18 cellular contexts compared by ENCODE assay signal in the genomic region with DNA sequence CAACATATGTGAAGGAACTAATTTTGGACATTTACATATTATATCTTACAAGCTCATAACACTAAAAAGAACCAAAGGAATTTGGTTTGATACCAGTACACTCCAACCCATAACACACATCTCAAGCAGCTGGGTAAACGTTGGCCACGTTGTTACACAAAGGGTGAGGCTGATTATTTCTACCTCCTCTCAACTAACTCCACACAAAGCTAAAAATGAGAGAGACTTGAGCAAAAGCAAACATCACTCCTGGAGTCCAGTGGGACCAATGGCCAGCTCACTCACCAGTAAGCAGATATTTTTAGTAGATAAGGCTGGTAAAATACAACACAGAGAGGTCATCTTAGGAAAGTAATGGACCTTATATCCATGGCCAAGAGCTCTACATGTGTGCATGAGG.
DNase-seq lines count a peak whose midpoint lies in the region; ATAC-seq, FAIRE-seq and TF ChIP-seq lines count a peak whose summit lies in the region.
"Had no signal": no experiment of that assay in that cellular context is flagged by ENCODE, and none has a peak within 500 bp of the region (broad histone marks: within the 10 kb centered on the region; RNA-seq: fewer than 3 reads in every experiment).

No MANE protein-coding gene starts in this region.

- no peaks in the 10 kb centered on the region for H3K9me2 ChIP-seq in PC-3 (replicated peaks; ENCODE audit: low read length)
- H3K9me2 ChIP-seq: SK-N-SH had no signal

- TF ChIP-seq RAD21 in HepG2 (CRISPR knock-in tag; IDR thresholded peaks at IDR 0.05) = no peak

- H3K36me3 ChIP-seq in HepG2 (replicated peaks in 1 of 2; ENCODE audit: control insufficient read depth in 1 of 2, insufficient read depth in 2 of 2, low read length in 2 of 2) = no peaks in the 10 kb centered on the region
- no peaks in the 10 kb centered on the region for H3K36me3 ChIP-seq in right lobe of liver
- H3K36me3 ChIP-seq in left lung = no peaks in the 10 kb centered on the region
- H3K36me3 ChIP-seq in upper lobe of right lung = no peaks in the 10 kb centered on the region
- no peaks in the 10 kb centered on the region for H3K36me3 ChIP-seq in PC-3 (ENCODE audit: low read depth, low read length)

- no peaks in the 10 kb centered on the region for H3K27me3 ChIP-seq in HepG2 (ENCODE audit: control insufficient read depth in 1 of 2, insufficient read depth in 2 of 2, low read length in 2 of 2)
- H3K27me3 ChIP-seq in right lobe of liver = no peaks in the 10 kb centered on the region
- H3K27me3 ChIP-seq in left lung = no peaks in the 10 kb centered on the region
- H3K27me3 ChIP-seq in upper lobe of right lung = no peaks in the 10 kb centered on the region
- no peaks in the 10 kb centered on the region for H3K27me3 ChIP-seq in PC-3 (ENCODE audit: low read length)
- H3K27me3 ChIP-seq in right cardiac atrium (ENCODE audit: control insufficient read depth, insufficient read depth) = no peaks in the 10 kb centered on the region

- CTCF ChIA-PET in HepG2 (lab: Yijun Ruan, JAX; ENCODE audit: low intra/inter-chr PET ratio, low total read pairs) (no interaction called here), PC-3 (lab: Charles Lee) (no interaction called here)

- POLR2A ChIA-PET in HepG2 (lab: Yijun Ruan, JAX) = no interaction called here
- POLR2A ChIA-PET in PC-3 (lab: Charles Lee; ENCODE audit: unreplicated experiment) = no interaction called here

- no peaks in the 10 kb centered on the region for H3F3A ChIP-seq in PC-3 (ENCODE audit: low read length, unreplicated experiment)

- WGBS in HepG2 (ENCODE audit: low lambda C conversion rate) = 2% methylated on average over 2 of the region's 2 CpGs
- WGBS in right lobe of liver (ENCODE audit: insufficient coverage, low coverage, low lambda C conversion rate, missing lambda C conversion rate) = 22% methylated on average over 2 of the region's 2 CpGs
- WGBS in right cardiac atrium = 36% methylated on average over 2 of the region's 2 CpGs

- H3K4me1 ChIP-seq in HepG2 (ENCODE audit: insufficient read depth, low read length) (peaks cover 46% of the 10 kb centered on the region), right lobe of liver (peaks cover 0 to 3% (median 0%) of the 10 kb centered on the region in 4 donors), left lung (no peaks in the 10 kb centered on the region), upper lobe of right lung (no peaks in the 10 kb centered on the region), PC-3 (ENCODE audit: insufficient read depth, low read length) (no peaks in the 10 kb centered on the region), right cardiac atrium (ENCODE audit: control insufficient read depth, insufficient read depth, low read length) (no peaks in the 10 kb centered on the region)

- TF ChIP-seq EP300 in HepG2 (IDR thresholded peaks at IDR 0.05; ENCODE audit: low read depth in 2 of 2, low read length in 2 of 2) (no peak), HepG2 (CRISPR knock-in tag; IDR thresholded peaks at IDR 0.05; ENCODE audit: borderline replicate concordance) (no peak)

- DNase-seq in HepG2 (ENCODE audit: low spot score) = peak; percentile 38
- DNase-seq in right lobe of liver = no peak
- peak; percentile 69 for DNase-seq in NCI-H774 (lab: John Stamatoyannopoulos, UW)
- no peak for DNase-seq in left lung
- no peak for DNase-seq in upper lobe of right lung
- no peak for DNase-seq in NCI-H1105 (lab: John Stamatoyannopoulos, UW)
- no peak for DNase-seq in PC-3
- no peak for DNase-seq in right cardiac atrium
- DNase-seq: DMS79 treated with DMSO at 0.1 percent for 48 hours, KBM-7, MM.1S, NCI-H1048, NCI-H1694, NCI-H82, Right ventricle myocardium superior, SK-N-SH had no signal

- BruUV-seq in HepG2 (replicated peaks; lab: Mats Ljungman, UMichigan) (no TSS peak), PC-3 (replicated peaks; lab: Mats Ljungman, UMichigan) (no TSS peak)

- no peak overlapping the region for H3K9ac ChIP-seq in HepG2 (ENCODE audit: insufficient read depth, low read depth, low read length)
- no peak overlapping the region for H3K9ac ChIP-seq in PC-3 (ENCODE audit: low read length)
- H3K9ac ChIP-seq: SK-N-SH had no signal

- H3K4me3 ChIP-seq in HepG2 (replicated peaks in 1 of 3; ENCODE audit: insufficient read depth in 1 of 3, low read depth in 2 of 3, low read length in 3 of 3) = no peak overlapping the region
- H3K4me3 ChIP-seq in right lobe of liver = no peak overlapping the region
- no peak overlapping the region for H3K4me3 ChIP-seq in left lung
- no peak overlapping the region for H3K4me3 ChIP-seq in upper lobe of right lung
- H3K4me3 ChIP-seq in PC-3 (ENCODE audit: low read length) = no peak overlapping the region
- H3K4me3 ChIP-seq in right cardiac atrium (ENCODE audit: low read length) = no peak overlapping the region
- H3K4me3 ChIP-seq: A549 had no signal

- no peak for TF ChIP-seq CTCF in HepG2 (CRISPR knock-in tag; IDR thresholded peaks at IDR 0.05)
- no peak for TF ChIP-seq CTCF in right lobe of liver (IDR thresholded peaks at IDR 0.05)
- TF ChIP-seq CTCF in left lung (IDR thresholded peaks at IDR 0.05) = no peak
- TF ChIP-seq CTCF in upper lobe of right lung (IDR thresholded peaks at IDR 0.05) = no peak
- no peak for TF ChIP-seq CTCF in PC-3 (conservative IDR thresholded peaks at IDR 0.05; ENCODE audit: low read depth, low read length)

- ATAC-seq in HepG2 (peak; percentile 58), right lobe of liver (no peak), left lung (peak; percentile 96), upper lobe of right lung (peak; percentile 88), PC-3 (no peak), right cardiac atrium (no peak)
- ATAC-seq: A549 had no signal

- H2AFZ ChIP-seq in HepG2 (ENCODE audit: low read length) = no peak overlapping the region
- no peak overlapping the region for H2AFZ ChIP-seq in PC-3 (ENCODE audit: low read length)

- intact Hi-C loops in HepG2 (cut with micrococcal nuclease; ENCODE audit: unreplicated experiment) (no loop called here), right lobe of liver (cut with DNase I) (no loop called here), left lung (cut with DNase I) (no loop called here), upper lobe of right lung (cut with DNase I) (no loop called here), PC-3 (cut with micrococcal nuclease) (no loop called here), right cardiac atrium (cut with DNase I) (no loop called here)

- H3K79me2 ChIP-seq in HepG2 (ENCODE audit: insufficient read depth, low read length) (no peaks in the 10 kb centered on the region), PC-3 (ENCODE audit: low read length) (no peaks in the 10 kb centered on the region)

- TF ChIP-seq POLR2A in HepG2 (IDR thresholded peaks at IDR 0.05; ENCODE audit: insufficient read depth in 1 of 2, low read depth in 2 of 2, low read length in 2 of 2) = no peak
- TF ChIP-seq POLR2A in right lobe of liver (IDR thresholded peaks at IDR 0.05) = no peak

- H3K9me3 ChIP-seq in HepG2 (ENCODE audit: low read length) = no peaks in the 10 kb centered on the region
- no peaks in the 10 kb centered on the region for H3K9me3 ChIP-seq in right lobe of liver
- no peaks in the 10 kb centered on the region for H3K9me3 ChIP-seq in left lung
- H3K9me3 ChIP-seq in upper lobe of right lung = no peaks in the 10 kb centered on the region
- H3K9me3 ChIP-seq in PC-3 (ENCODE audit: low read length) = no peaks in the 10 kb centered on the region
- H3K9me3 ChIP-seq in right cardiac atrium (ENCODE audit: control insufficient read depth, low read length) = no peaks in the 10 kb centered on the region
- H3K9me3 ChIP-seq: SK-N-SH had no signal

- in situ Hi-C loops in HepG2 (cut with HindIII; ENCODE audit: extremely low pct_ligation_motif_present, low pct_unique_long_range_greater_than_20kb) = no loop called here

- peak; percentile 4 for FAIRE-seq in HepG2 (lab: Jason Lieb, UNC)
- FAIRE-seq: A549, H1 had no signal

- H3K4me2 ChIP-seq in HepG2 (ENCODE audit: low read depth, low read length) = peak overlapping the region; percentile 19; the same call in 1 of the 2 replicates
- H3K4me2 ChIP-seq in PC-3 (ENCODE audit: low read length) = no peak overlapping the region
- H3K4me2 ChIP-seq: A549, SK-N-SH had no signal

- no peaks in the 10 kb centered on the region for H4K20me1 ChIP-seq in HepG2 (ENCODE audit: insufficient read depth, low read length)
- no peaks in the 10 kb centered on the region for H4K20me1 ChIP-seq in PC-3 (ENCODE audit: low read length)

- no peak overlapping the region for H3K27ac ChIP-seq in HepG2 (ENCODE audit: extremely low read length, insufficient read depth, low read length)
- H3K27ac ChIP-seq in right lobe of liver = no peak overlapping the region
- H3K27ac ChIP-seq in left lung = no peak overlapping the region
- no peak overlapping the region for H3K27ac ChIP-seq in upper lobe of right lung
- H3K27ac ChIP-seq in PC-3 (ENCODE audit: low read length) = no peak overlapping the region
- H3K27ac ChIP-seq in right cardiac atrium (ENCODE audit: low read length) = no peak overlapping the region
- H3K27ac ChIP-seq: A549 had no signal

TF ChIP-seq in HepG2, 621 proteins besides CTCF, POLR2A, EP300 and RAD21 (continues in another document):
- peak; percentile 15; the same call in 1 of the 2 replicates for TF ChIP-seq ZNF652 (CRISPR knock-in tag; IDR thresholded peaks at IDR 0.05; ENCODE audit: borderline replicate concordance, low read depth)
- TF ChIP-seq, protein P1, sequence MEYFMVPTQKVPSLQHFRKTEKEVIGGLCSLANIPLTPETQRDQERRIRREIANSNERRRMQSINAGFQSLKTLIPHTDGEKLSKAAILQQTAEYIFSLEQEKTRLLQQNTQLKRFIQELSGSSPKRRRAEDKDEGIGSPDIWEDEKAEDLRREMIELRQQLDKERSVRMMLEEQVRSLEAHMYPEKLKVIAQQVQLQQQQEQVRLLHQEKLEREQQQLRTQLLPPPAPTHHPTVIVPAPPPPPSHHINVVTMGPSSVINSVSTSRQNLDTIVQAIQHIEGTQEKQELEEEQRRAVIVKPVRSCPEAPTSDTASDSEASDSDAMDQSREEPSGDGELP (IDR thresholded peaks at IDR 0.05; ENCODE audit: borderline replicate concordance, low read depth) = peak; percentile 64; the same call in 1 of the 2 replicates
- TF ChIP-seq HNF4A (CRISPR knock-in tag; IDR thresholded peaks at IDR 0.05) = 0 out of 2 replicates have a peak, but pooled peaks have one; percentile 17
- TF ChIP-seq, protein P2, sequence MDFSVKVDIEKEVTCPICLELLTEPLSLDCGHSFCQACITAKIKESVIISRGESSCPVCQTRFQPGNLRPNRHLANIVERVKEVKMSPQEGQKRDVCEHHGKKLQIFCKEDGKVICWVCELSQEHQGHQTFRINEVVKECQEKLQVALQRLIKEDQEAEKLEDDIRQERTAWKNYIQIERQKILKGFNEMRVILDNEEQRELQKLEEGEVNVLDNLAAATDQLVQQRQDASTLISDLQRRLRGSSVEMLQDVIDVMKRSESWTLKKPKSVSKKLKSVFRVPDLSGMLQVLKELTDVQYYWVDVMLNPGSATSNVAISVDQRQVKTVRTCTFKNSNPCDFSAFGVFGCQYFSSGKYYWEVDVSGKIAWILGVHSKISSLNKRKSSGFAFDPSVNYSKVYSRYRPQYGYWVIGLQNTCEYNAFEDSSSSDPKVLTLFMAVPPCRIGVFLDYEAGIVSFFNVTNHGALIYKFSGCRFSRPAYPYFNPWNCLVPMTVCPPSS (IDR thresholded peaks at IDR 0.05) = no peak
- TF ChIP-seq CREM (IDR thresholded peaks at IDR 0.05) = no peak
- no peak for TF ChIP-seq CREM (CRISPR knock-in tag; IDR thresholded peaks at IDR 0.05)

Comparison
In these comparisons a context has a peak if more than half of its experiments do, and no peak if none do; other contexts are left out.
1. ATAC-seq: peak in HepG2 (single experiment), left lung (single experiment) and upper lobe of right lung (single experiment); none in right lobe of liver (0 of 4), PC-3 (single experiment) and right cardiac atrium (0 of 2).
2. DNase-seq: peak in HepG2 (single experiment) and NCI-H774 (single experiment); none in right lobe of liver (0 of 3), left lung (0 of 2), upper lobe of right lung (single experiment), NCI-H1105 (single experiment), PC-3 (single experiment) and right cardiac atrium (0 of 3).